In the genomic region with DNA sequence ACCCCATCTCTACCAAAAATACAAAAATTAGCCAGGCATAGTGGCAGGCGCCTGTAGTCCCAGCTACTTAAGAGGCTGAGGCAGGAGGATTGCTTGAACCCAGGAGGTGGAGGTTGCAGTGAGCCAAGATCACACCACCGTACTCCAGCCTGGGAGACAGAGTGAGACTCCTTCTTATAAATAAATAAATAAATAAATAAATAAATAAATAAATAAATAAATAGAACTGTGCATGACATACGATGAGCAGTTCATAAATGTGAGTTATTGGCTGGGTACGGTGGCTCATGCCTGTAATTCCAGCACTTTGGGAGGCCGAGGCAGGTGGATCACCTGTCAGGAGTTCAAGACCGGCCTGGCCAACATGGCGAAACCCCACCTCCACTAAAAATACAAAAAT, we compare ENCODE assay signal across 1 cellular context. TPM values are rescaled to one million over a fixed set of nuclear protein-coding genes. Genes with fewer than 3 reads are reported as not detected.
"Had no signal": no experiment of that assay in that cellular context is flagged by ENCODE, and none has a peak within 500 bp of the region (broad histone marks: within the 10 kb centered on the region; RNA-seq: fewer than 3 reads in every experiment).

No MANE protein-coding gene starts in this region.

RNA-seq across cellular contexts. Expression of a gene that starts 9.8 kb away (rescaled TPM):
- total RNA-seq: activated CD8-positive, alpha-beta T cell treated with anti-CD3 and anti-CD28 coated beads, Interleukin-2, amount 10 ng/mL, durations not matched to agents 7 days and 5 days had no signal
